ENCODE assay signal across 10 cellular contexts in the genomic region with DNA sequence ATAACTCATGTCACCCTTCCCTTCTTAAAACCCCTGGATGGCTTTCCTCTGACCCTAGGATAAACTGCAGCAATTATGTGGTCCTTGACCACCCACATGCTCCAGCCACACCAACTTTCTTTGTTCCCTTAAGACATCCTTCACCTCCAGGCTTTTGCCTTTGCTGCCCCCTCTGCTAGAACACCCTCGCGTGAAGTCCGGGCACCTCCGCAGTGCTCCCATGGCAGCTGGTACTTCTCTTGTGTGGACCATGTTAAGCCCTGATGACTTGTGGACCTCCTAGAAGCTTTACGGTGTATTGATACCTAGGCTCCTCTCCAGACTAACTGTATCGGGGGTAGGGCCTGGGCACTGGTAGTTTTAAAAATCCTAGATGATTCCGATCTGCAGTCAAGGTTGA. TPM values are rescaled to one million over a fixed set of nuclear protein-coding genes. Genes with fewer than 3 reads are reported as not detected.
DNase-seq lines count a peak whose midpoint lies in the region; ATAC-seq, FAIRE-seq and TF ChIP-seq lines count a peak whose summit lies in the region.
"Had no signal": no experiment of that assay in that cellular context is flagged by ENCODE, and none has a peak within 500 bp of the region (broad histone marks: within the 10 kb centered on the region; RNA-seq: fewer than 3 reads in every experiment).

No MANE protein-coding gene starts in this region.

- intact Hi-C loops in CD8-positive, alpha-beta T cell (cut with DNase I, micrococcal nuclease) = loop anchor here (1.0 to 5.0 kb wide), 5 partner anchors 12 to 248 kb away; a partner anchor contains a TSS
- intact Hi-C loops in dendritic cell treated with granulocyte-macrophage colony-stimulating factor and Interleukin-4, amounts not matched to agents 40 ng/mL and 50 ng/mL, for 4 days (cut with micrococcal nuclease) = loop anchor here (1.0 kb wide), 1 partner anchor 12 kb away; a partner anchor contains a TSS

- no peak for DNase-seq in CD8-positive, alpha-beta T cell
- DNase-seq in osteocyte (ENCODE audit: extremely low spot score, unreplicated experiment) (no peak), MV-4-11 (lab: John Stamatoyannopoulos, UW) (no peak), NCI-H2227 treated with DMSO at 0.1 percent for 48 hours (lab: John Stamatoyannopoulos, UW) (no peak), RCC 7860 (ENCODE audit: low spot score) (no peak)

- H3K4me3 Mint-ChIP-seq in CD8-positive, alpha-beta T cell = peak overlapping the region; percentile 92
- H3K4me3 Mint-ChIP-seq in IgD-negative memory B cell (peak overlapping the region; percentile 89 to 97 (median 95)), osteocyte (ENCODE audit: unreplicated experiment) (peak overlapping the region; percentile 79)
- peak overlapping the region; percentile 83 for H3K4me3 Mint-ChIP-seq in dendritic cell treated with granulocyte-macrophage colony-stimulating factor and Interleukin-4, amounts not matched to agents 40 ng/mL and 50 ng/mL, for 4 days

- peaks cover 3% of the 10 kb centered on the region for H3K36me3 Mint-ChIP-seq in CD8-positive, alpha-beta T cell
- H3K36me3 Mint-ChIP-seq in IgD-negative memory B cell (no peaks in the 10 kb centered on the region), osteocyte (ENCODE audit: unreplicated experiment) (no peaks in the 10 kb centered on the region)
- no peaks in the 10 kb centered on the region for H3K36me3 Mint-ChIP-seq in dendritic cell treated with granulocyte-macrophage colony-stimulating factor and Interleukin-4, amounts not matched to agents 40 ng/mL and 50 ng/mL, for 4 days (ENCODE audit: low read depth)

- no peak overlapping the region for H3K27ac ChIP-seq in CD8-positive, alpha-beta T cell (ENCODE audit: low read depth, low read length)

- H3K27me3 ChIP-seq in CD8-positive, alpha-beta T cell (ENCODE audit: insufficient read depth, low read length) = peaks cover 4% of the 10 kb centered on the region

- no peak for TF ChIP-seq CTCF in CD8-positive, alpha-beta T cell (IDR thresholded peaks at IDR 0.05)
- TF ChIP-seq CTCF in osteocyte (IDR thresholded peaks at IDR 0.05) = no peak

- peak overlapping the region; percentile 81 for H3K27ac Mint-ChIP-seq in CD8-positive, alpha-beta T cell
- H3K27ac Mint-ChIP-seq in IgD-negative memory B cell (peak overlapping the region in 1 of 3 donors; percentile 23), osteocyte (ENCODE audit: unreplicated experiment) (no peak overlapping the region)
- peak overlapping the region; percentile 88 for H3K27ac Mint-ChIP-seq in dendritic cell treated with granulocyte-macrophage colony-stimulating factor and Interleukin-4, amounts not matched to agents 40 ng/mL and 50 ng/mL, for 4 days

- peak overlapping the region; percentile 41 for H3K4me3 ChIP-seq in CD8-positive, alpha-beta T cell (ENCODE audit: low read depth, low read length)

- CTCF ChIA-PET in CD8-positive, alpha-beta T cell (lab: Charles Lee) = interaction anchor here (0.9 to 1.5 kb wide), 5 partner anchors 11 to 142 kb away, joined by 3 to 5 read pairs (median 4); a partner anchor contains a TSS

- no peak for FAIRE-seq in RCC 7860 (lab: Jason Lieb, UNC)

- H3K4me1 Mint-ChIP-seq in CD8-positive, alpha-beta T cell (ENCODE audit: low read depth) = peaks cover 22% of the 10 kb centered on the region
- H3K4me1 Mint-ChIP-seq in IgD-negative memory B cell (peaks cover 3 to 15% (median 11%) of the 10 kb centered on the region in 3 donors), osteocyte (ENCODE audit: unreplicated experiment) (peaks cover 13% of the 10 kb centered on the region)
- peaks cover 35% of the 10 kb centered on the region for H3K4me1 Mint-ChIP-seq in dendritic cell treated with granulocyte-macrophage colony-stimulating factor and Interleukin-4, amounts not matched to agents 40 ng/mL and 50 ng/mL, for 4 days (ENCODE audit: low read depth)

- POLR2A ChIA-PET in CD8-positive, alpha-beta T cell (lab: Charles Lee) = interaction anchor here (0.8 to 2.4 kb wide), 3 partner anchors 11 to 71 kb away, joined by 3 to 52 read pairs (median 8); a partner anchor contains a TSS

- H3K9me3 Mint-ChIP-seq in CD8-positive, alpha-beta T cell = no peaks in the 10 kb centered on the region
- H3K9me3 Mint-ChIP-seq in IgD-negative memory B cell (no peaks in the 10 kb centered on the region), osteocyte (ENCODE audit: unreplicated experiment) (no peaks in the 10 kb centered on the region)
- H3K9me3 Mint-ChIP-seq in dendritic cell treated with granulocyte-macrophage colony-stimulating factor and Interleukin-4, amounts not matched to agents 40 ng/mL and 50 ng/mL, for 4 days = no peaks in the 10 kb centered on the region

- peaks cover 18% of the 10 kb centered on the region for H3K4me1 ChIP-seq in CD8-positive, alpha-beta T cell (ENCODE audit: insufficient read depth, low read length)

- no peaks in the 10 kb centered on the region for H3K36me3 ChIP-seq in CD8-positive, alpha-beta T cell (ENCODE audit: insufficient read depth, low read length)

- H3K27me3 Mint-ChIP-seq in CD8-positive, alpha-beta T cell (ENCODE audit: low read depth) = peaks cover 18% of the 10 kb centered on the region
- peaks cover 18% of the 10 kb centered on the region for H3K27me3 Mint-ChIP-seq in IgD-negative memory B cell
- H3K27me3 Mint-ChIP-seq in dendritic cell treated with granulocyte-macrophage colony-stimulating factor and Interleukin-4, amounts not matched to agents 40 ng/mL and 50 ng/mL, for 4 days = peaks cover 24% of the 10 kb centered on the region
- H3K27me3 Mint-ChIP-seq in osteocyte (ENCODE audit: unreplicated experiment) = peaks cover 38% of the 10 kb centered on the region

- H3K9me3 ChIP-seq in CD8-positive, alpha-beta T cell (ENCODE audit: low read length) = no peaks in the 10 kb centered on the region

- ATAC-seq in CD8-positive, alpha-beta T cell = no peak
- ATAC-seq in HG02610 (IDR thresholded peaks at IDR 0.05; ENCODE audit: unreplicated experiment) = no peak

RNA-seq across cellular contexts. Expression of a gene that starts 0.8 kb away (rescaled TPM):
- total RNA-seq in CD8-positive, alpha-beta T cell = 1 to 10 TPM in 1 of 2 experiments, under 1 TPM in 1; 0.67 to 1.0 TPM
- 0.35 TPM for polyA plus RNA-seq in IgD-negative memory B cell
- total RNA-seq in osteocyte = 0.48 TPM in 1 of 2 replicates, not detected in the other
- total RNA-seq: urinary bladder had no signal

RNA-seq across cellular contexts. Expression of a gene that starts 3.9 kb away (rescaled TPM):
- not detected for total RNA-seq in CD8-positive, alpha-beta T cell
- not detected for polyA plus RNA-seq in IgD-negative memory B cell
- 1.2 and 1.9 TPM in 2 replicates for total RNA-seq in osteocyte

RNA-seq across cellular contexts. Expression of a gene that starts 11.6 kb away (rescaled TPM):
- total RNA-seq in CD8-positive, alpha-beta T cell = 10 to 100 TPM in 1 of 2 experiments, 1 to 10 TPM in 1; 9.0 to 10.1 TPM
- polyA plus RNA-seq in IgD-negative memory B cell = 62.2 TPM
- total RNA-seq in osteocyte = 42.7 and 46.3 TPM in 2 replicates

RNA-seq across cellular contexts. Expression of a gene that starts 16.4 kb away (rescaled TPM):
- total RNA-seq in CD8-positive, alpha-beta T cell = not detected
- polyA plus RNA-seq in IgD-negative memory B cell = not detected
- not detected in 2 replicates for total RNA-seq in osteocyte
- total RNA-seq: M059J, urinary bladder had no signal
- polyA plus RNA-seq: urinary bladder had no signal

RNA-seq across cellular contexts. Expression of a gene that starts 26.0 kb away (rescaled TPM):
- total RNA-seq in CD8-positive, alpha-beta T cell = not detected
- polyA plus RNA-seq in IgD-negative memory B cell = not detected
- total RNA-seq in osteocyte = not detected in 2 replicates
- total RNA-seq: M059J had no signal
